Comparison of ENCODE assay signal across 32 cellular contexts in the genomic region with DNA sequence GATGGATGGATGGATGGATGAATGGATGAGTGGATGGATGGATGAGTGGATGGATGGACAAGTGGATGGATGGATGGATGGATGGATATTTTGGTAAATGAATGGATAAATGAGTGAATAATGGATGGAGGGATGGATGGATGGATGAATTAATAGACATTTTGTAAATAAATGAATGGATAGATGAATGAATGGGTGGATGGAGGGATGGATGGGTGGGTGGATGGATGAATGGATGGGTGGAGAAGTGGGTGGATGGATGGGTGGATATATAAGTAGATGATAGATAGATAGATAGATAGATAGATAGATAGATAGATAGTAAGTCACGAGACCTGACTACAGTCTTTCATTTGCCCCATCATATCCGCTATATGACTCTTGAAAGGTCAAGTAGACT.
"Had no signal": no experiment of that assay in that cellular context is flagged by ENCODE, and none has a peak within 500 bp of the region (broad histone marks: within the 10 kb centered on the region; RNA-seq: fewer than 3 reads in every experiment).

No MANE protein-coding gene starts in this region.

- H3K27ac ChIP-seq: adrenal gland, body of pancreas, brain microvascular endothelial cell, breast epithelium, cardiac muscle cell had no signal

- FAIRE-seq: astrocyte, bronchial epithelial cell, colon had no signal

- H3K9me3 ChIP-seq: adrenal gland had no signal

- ATAC-seq: activated naive CD4-positive, alpha-beta T cell treated with anti-CD3 and anti-CD28 coated beads, Interleukin-2, amount 50 U/mL, for 72 hours; activated naive CD8-positive, alpha-beta T cell treated with anti-CD3 and anti-CD28 coated beads, Interleukin-2, amount 50 U/mL, for 24 hours; activated T-cell treated with anti-CD3 and anti-CD28 coated beads, Interleukin-2, amount 50 U/mL, for 4 hours; activated T-cell treated with anti-CD3 and anti-CD28 coated beads, Interleukin-2, amount 50 U/mL, for 72 hours; activated T-helper 17 cell treated with anti-CD3 and anti-CD28 coated beads, Interleukin-2, amount 50 U/mL, for 72 hours; body of pancreas had no signal

- DNase-seq: activated effector memory CD4-positive, alpha-beta T cell treated with anti-CD3 and anti-CD28 coated beads, Interleukin-2, amount 50 U/mL, for 16 hours; activated effector memory CD4-positive, alpha-beta T cell treated with Interleukin-2 at 50 U/mL for 16 hours; activated gamma-delta T cell; activated gamma-delta T cell treated with Interleukin-2 at 50 U/mL for 16 hours; activated naive CD4-positive, alpha-beta T cell; activated naive CD4-positive, alpha-beta T cell treated with anti-CD3 and anti-CD28 coated beads for 36 hours; activated naive CD4-positive, alpha-beta T cell treated with anti-CD3 and anti-CD28 coated beads, Interleukin-2, amount 10 ng/mL, durations not matched to agents 7 days and 5 days; activated naive CD4-positive, alpha-beta T cell treated with anti-CD3 and anti-CD28 coated beads, Interleukin-2, amount 50 U/mL, for 16 hours; activated naive CD4-positive, alpha-beta T cell treated with Interleukin-2 at 50 U/mL for 16 hours; activated naive CD8-positive, alpha-beta T cell treated with anti-CD3 and anti-CD28 coated beads for 36 hours; activated naive CD8-positive, alpha-beta T cell treated with anti-CD3 and anti-CD28 coated beads, Interleukin-2, amount 10 ng/mL, durations not matched to agents 7 days and 5 days; activated naive CD8-positive, alpha-beta T cell treated with anti-CD3 and anti-CD28 coated beads, Interleukin-2, amount 50 U/mL, for 24 hours; activated T-cell treated with anti-CD3 and anti-CD28 coated beads, Interleukin-2, amount 50 U/mL, for 24 hours; activated T-cell treated with anti-CD3 and anti-CD28 coated beads, Interleukin-2, amount 50 U/mL, for 4 hours; activated T-cell treated with anti-CD3 and anti-CD28 coated beads, Interleukin-2, amount 50 U/mL, for 48 hours; activated T-cell treated with anti-CD3 and anti-CD28 coated beads, Interleukin-2, amount 50 U/mL, for 72 hours; adrenal gland; amniotic stem cell; amygdala; anterior cingulate cortex; body of pancreas; brain microvascular endothelial cell; caudate nucleus; central memory CD4-positive, alpha-beta T cell; cerebellar nuclear complex had no signal

- H3K36me3 ChIP-seq: adrenal gland, brain microvascular endothelial cell, breast epithelium, cardiac muscle cell had no signal

- H3K27me3 ChIP-seq: adrenal gland, body of pancreas, brain microvascular endothelial cell, breast epithelium, cardiac muscle cell had no signal

- H3K4me3 ChIP-seq: adrenal gland, body of pancreas, breast epithelium, cardiac muscle cell had no signal

- H3K4me1 ChIP-seq: adrenal gland, body of pancreas, breast epithelium had no signal
